Comparison of ENCODE assay signal across 2 cellular contexts in the genomic region with DNA sequence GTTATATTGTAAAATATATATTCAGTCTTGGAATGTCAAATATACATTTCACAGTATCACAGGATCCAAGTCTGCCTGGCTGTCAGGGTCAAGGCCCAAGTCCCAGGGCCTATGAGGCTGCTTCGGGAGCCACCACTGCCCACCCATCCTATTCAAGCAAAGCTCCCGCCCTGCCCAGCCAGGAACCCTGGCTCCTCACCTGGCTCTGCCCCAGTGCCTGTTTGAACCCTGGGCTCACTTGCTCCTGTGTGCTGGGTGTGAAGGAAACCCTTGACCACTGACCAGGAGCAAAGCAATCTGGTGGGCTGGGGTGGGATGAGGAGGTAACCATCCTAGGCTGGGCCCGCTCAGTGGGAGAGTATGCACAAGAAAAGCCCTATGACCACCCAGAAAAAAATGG.
TF ChIP-seq lines count a peak whose summit lies in the region.

No MANE protein-coding gene starts in this region.

TF ChIP-seq in A549, 52 proteins besides CTCF, POLR2A, EP300 and RAD21 (continued from another document):
- TF ChIP-seq, protein P1, sequence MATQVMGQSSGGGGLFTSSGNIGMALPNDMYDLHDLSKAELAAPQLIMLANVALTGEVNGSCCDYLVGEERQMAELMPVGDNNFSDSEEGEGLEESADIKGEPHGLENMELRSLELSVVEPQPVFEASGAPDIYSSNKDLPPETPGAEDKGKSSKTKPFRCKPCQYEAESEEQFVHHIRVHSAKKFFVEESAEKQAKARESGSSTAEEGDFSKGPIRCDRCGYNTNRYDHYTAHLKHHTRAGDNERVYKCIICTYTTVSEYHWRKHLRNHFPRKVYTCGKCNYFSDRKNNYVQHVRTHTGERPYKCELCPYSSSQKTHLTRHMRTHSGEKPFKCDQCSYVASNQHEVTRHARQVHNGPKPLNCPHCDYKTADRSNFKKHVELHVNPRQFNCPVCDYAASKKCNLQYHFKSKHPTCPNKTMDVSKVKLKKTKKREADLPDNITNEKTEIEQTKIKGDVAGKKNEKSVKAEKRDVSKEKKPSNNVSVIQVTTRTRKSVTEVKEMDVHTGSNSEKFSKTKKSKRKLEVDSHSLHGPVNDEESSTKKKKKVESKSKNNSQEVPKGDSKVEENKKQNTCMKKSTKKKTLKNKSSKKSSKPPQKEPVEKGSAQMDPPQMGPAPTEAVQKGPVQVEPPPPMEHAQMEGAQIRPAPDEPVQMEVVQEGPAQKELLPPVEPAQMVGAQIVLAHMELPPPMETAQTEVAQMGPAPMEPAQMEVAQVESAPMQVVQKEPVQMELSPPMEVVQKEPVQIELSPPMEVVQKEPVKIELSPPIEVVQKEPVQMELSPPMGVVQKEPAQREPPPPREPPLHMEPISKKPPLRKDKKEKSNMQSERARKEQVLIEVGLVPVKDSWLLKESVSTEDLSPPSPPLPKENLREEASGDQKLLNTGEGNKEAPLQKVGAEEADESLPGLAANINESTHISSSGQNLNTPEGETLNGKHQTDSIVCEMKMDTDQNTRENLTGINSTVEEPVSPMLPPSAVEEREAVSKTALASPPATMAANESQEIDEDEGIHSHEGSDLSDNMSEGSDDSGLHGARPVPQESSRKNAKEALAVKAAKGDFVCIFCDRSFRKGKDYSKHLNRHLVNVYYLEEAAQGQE (IDR thresholded peaks at IDR 0.05), result no peak
- no peak for TF ChIP-seq JUN (IDR thresholded peaks at IDR 0.05)
- TF ChIP-seq SREBF2 (IDR thresholded peaks at IDR 0.05), result no peak
- no peak for TF ChIP-seq NPAS2 (CRISPR knock-in tag; IDR thresholded peaks at IDR 0.05; ENCODE audit: borderline replicate concordance)
- no peak for TF ChIP-seq JUNB (IDR thresholded peaks at IDR 0.05)
- no peak for TF ChIP-seq BHLHE40 (IDR thresholded peaks at IDR 0.05; ENCODE audit: low read depth, low read length)
- no peak for TF ChIP-seq MAZ (IDR thresholded peaks at IDR 0.05; ENCODE audit: borderline replicate concordance, low read depth, low read length)
- TF ChIP-seq POLR2AphosphoS2 (conservative IDR thresholded peaks at IDR 0.05; ENCODE audit: low read length), result no peak
- TF ChIP-seq ESRRA (IDR thresholded peaks at IDR 0.05; ENCODE audit: borderline replicate concordance, low read length), result no peak
- TF ChIP-seq, protein P2, sequence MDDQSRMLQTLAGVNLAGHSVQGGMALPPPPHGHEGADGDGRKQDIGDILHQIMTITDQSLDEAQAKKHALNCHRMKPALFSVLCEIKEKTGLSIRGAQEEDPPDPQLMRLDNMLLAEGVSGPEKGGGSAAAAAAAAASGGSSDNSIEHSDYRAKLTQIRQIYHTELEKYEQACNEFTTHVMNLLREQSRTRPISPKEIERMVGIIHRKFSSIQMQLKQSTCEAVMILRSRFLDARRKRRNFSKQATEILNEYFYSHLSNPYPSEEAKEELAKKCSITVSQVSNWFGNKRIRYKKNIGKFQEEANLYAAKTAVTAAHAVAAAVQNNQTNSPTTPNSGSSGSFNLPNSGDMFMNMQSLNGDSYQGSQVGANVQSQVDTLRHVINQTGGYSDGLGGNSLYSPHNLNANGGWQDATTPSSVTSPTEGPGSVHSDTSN (IDR thresholded peaks at IDR 0.05), result no peak
- TF ChIP-seq HOXB13 (CRISPR knock-in tag; IDR thresholded peaks at IDR 0.05; ENCODE audit: low read depth), result no peak

TF ChIP-seq in HCT116, 20 proteins besides CTCF, POLR2A, EP300 and RAD21:
- TF ChIP-seq, protein P3, sequence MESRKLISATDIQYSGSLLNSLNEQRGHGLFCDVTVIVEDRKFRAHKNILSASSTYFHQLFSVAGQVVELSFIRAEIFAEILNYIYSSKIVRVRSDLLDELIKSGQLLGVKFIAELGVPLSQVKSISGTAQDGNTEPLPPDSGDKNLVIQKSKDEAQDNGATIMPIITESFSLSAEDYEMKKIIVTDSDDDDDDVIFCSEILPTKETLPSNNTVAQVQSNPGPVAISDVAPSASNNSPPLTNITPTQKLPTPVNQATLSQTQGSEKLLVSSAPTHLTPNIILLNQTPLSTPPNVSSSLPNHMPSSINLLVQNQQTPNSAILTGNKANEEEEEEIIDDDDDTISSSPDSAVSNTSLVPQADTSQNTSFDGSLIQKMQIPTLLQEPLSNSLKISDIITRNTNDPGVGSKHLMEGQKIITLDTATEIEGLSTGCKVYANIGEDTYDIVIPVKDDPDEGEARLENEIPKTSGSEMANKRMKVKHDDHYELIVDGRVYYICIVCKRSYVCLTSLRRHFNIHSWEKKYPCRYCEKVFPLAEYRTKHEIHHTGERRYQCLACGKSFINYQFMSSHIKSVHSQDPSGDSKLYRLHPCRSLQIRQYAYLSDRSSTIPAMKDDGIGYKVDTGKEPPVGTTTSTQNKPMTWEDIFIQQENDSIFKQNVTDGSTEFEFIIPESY (IDR thresholded peaks at IDR 0.05; ENCODE audit: extremely low read depth, insufficient replicate concordance, low read length), result no peak
- TF ChIP-seq CBX3 (IDR thresholded peaks at IDR 0.05; ENCODE audit: low read depth), result no peak
- no peak for TF ChIP-seq EZH2phosphoT487 (IDR thresholded peaks at IDR 0.05; ENCODE audit: borderline replicate concordance)
- TF ChIP-seq EZH2 (IDR thresholded peaks at IDR 0.05), result no peak
- no peak for TF ChIP-seq TCF7L2 (IDR thresholded peaks at IDR 0.05; ENCODE audit: borderline replicate concordance, extremely low read depth, insufficient read depth, insufficient read length)
